1 cellular context compared by ENCODE assay signal in the genomic region with DNA sequence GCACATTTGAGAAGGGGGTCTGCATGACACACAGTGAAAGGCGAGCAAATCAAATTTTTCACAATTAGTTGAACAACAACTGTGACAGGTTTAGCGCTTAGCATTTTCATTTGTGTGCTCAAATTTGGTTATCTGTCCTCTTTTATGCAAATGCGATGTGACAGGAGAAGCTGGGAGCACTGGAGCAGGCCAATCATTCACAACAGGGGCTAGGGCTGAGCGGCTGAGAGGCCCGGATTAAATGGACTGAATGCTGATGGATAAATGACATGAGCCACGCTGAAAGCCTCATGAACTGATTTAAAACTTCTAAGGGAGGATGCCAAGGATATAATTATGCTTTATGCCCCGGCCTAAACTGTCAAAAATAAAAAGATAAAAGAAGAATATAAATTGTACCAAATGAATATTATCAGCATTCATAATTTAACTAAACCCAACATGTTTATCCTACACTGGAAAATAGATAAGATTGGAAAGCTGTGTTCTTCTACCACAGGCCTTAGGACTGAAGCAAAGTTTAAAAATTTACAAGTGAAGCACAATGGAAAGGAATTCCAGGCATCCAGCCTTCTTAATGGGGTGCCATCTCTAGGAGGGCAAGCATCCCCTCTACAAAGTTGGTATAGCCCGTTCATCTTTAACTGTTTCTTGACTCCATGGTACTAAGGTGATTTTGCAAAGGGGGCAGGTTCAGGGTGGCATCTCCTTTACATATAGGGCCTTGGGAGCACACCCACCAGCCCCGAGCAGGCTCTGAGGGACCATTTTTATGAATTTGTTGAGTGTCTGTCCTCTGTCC.
TF ChIP-seq lines count a peak whose summit lies in the region.

No MANE protein-coding gene starts in this region.

TF ChIP-seq in H1, 55 proteins besides CTCF, POLR2A, EP300 and RAD21:
- TF ChIP-seq CHD1 (IDR thresholded peaks at IDR 0.05; ENCODE audit: low read depth, low read length) (peak; percentile 81), E2F6 (IDR thresholded peaks at IDR 0.05) (no peak), JUND (IDR thresholded peaks at IDR 0.05; ENCODE audit: low read length) (peak; percentile 79), SP1 (IDR thresholded peaks at IDR 0.05; ENCODE audit: low read depth, low read length) (peak; percentile 78), SP4 (IDR thresholded peaks at IDR 0.05; ENCODE audit: low read length) (no peak), USF2 (IDR thresholded peaks at IDR 0.05; ENCODE audit: low read length) (no peak), TEAD4 (IDR thresholded peaks at IDR 0.05; ENCODE audit: low read depth, low read length) (peak; percentile 99), NRF1 (IDR thresholded peaks at IDR 0.05; ENCODE audit: low read depth, low read length) (no peak), NANOG (IDR thresholded peaks at IDR 0.05; ENCODE audit: insufficient read depth, low read depth, low read length, poor library complexity, severe bottlenecking) (peak; percentile 54), ASH2L (IDR thresholded peaks at IDR 0.05; ENCODE audit: low read length) (peak; percentile 20), GTF2F1 (IDR thresholded peaks at IDR 0.05; ENCODE audit: borderline replicate concordance, low read depth, low read length) (no peak), HDAC2 (IDR thresholded peaks at IDR 0.05; ENCODE audit: borderline replicate concordance in 1 of 2, low read depth in 2 of 2, low read length in 2 of 2) (no peak; a peak in 1 of 4 replicates), MAFK (IDR thresholded peaks at IDR 0.05; ENCODE audit: low read depth, low read length) (no peak), JUN (IDR thresholded peaks at IDR 0.05; ENCODE audit: low read depth, low read length) (no peak), ATF2 (IDR thresholded peaks at IDR 0.05; ENCODE audit: low read length) (0 out of 2 replicates have a peak, but pooled peaks have one; percentile 27), EGR1 (IDR thresholded peaks at IDR 0.05; ENCODE audit: borderline replicate concordance, low read depth, low read length) (no peak), SIX5 (IDR thresholded peaks at IDR 0.05; ENCODE audit: low read depth, low read length) (0 out of 2 replicates have a peak, but pooled peaks have one; percentile 9), CHD2 (IDR thresholded peaks at IDR 0.05; ENCODE audit: low read length) (peak; percentile 47; the same call in 1 of the 2 replicates), BRCA1 (IDR thresholded peaks at IDR 0.05; ENCODE audit: low read depth, low read length) (no peak), PHF8 (conservative IDR thresholded peaks at IDR 0.05; ENCODE audit: low read depth, low read length) (no peak), YY1 (IDR thresholded peaks at IDR 0.05; ENCODE audit: low read depth, low read length) (peak; percentile 79), TCF12 (IDR thresholded peaks at IDR 0.05; ENCODE audit: low read depth, low read length) (no peak)
- TF ChIP-seq, protein P1, sequence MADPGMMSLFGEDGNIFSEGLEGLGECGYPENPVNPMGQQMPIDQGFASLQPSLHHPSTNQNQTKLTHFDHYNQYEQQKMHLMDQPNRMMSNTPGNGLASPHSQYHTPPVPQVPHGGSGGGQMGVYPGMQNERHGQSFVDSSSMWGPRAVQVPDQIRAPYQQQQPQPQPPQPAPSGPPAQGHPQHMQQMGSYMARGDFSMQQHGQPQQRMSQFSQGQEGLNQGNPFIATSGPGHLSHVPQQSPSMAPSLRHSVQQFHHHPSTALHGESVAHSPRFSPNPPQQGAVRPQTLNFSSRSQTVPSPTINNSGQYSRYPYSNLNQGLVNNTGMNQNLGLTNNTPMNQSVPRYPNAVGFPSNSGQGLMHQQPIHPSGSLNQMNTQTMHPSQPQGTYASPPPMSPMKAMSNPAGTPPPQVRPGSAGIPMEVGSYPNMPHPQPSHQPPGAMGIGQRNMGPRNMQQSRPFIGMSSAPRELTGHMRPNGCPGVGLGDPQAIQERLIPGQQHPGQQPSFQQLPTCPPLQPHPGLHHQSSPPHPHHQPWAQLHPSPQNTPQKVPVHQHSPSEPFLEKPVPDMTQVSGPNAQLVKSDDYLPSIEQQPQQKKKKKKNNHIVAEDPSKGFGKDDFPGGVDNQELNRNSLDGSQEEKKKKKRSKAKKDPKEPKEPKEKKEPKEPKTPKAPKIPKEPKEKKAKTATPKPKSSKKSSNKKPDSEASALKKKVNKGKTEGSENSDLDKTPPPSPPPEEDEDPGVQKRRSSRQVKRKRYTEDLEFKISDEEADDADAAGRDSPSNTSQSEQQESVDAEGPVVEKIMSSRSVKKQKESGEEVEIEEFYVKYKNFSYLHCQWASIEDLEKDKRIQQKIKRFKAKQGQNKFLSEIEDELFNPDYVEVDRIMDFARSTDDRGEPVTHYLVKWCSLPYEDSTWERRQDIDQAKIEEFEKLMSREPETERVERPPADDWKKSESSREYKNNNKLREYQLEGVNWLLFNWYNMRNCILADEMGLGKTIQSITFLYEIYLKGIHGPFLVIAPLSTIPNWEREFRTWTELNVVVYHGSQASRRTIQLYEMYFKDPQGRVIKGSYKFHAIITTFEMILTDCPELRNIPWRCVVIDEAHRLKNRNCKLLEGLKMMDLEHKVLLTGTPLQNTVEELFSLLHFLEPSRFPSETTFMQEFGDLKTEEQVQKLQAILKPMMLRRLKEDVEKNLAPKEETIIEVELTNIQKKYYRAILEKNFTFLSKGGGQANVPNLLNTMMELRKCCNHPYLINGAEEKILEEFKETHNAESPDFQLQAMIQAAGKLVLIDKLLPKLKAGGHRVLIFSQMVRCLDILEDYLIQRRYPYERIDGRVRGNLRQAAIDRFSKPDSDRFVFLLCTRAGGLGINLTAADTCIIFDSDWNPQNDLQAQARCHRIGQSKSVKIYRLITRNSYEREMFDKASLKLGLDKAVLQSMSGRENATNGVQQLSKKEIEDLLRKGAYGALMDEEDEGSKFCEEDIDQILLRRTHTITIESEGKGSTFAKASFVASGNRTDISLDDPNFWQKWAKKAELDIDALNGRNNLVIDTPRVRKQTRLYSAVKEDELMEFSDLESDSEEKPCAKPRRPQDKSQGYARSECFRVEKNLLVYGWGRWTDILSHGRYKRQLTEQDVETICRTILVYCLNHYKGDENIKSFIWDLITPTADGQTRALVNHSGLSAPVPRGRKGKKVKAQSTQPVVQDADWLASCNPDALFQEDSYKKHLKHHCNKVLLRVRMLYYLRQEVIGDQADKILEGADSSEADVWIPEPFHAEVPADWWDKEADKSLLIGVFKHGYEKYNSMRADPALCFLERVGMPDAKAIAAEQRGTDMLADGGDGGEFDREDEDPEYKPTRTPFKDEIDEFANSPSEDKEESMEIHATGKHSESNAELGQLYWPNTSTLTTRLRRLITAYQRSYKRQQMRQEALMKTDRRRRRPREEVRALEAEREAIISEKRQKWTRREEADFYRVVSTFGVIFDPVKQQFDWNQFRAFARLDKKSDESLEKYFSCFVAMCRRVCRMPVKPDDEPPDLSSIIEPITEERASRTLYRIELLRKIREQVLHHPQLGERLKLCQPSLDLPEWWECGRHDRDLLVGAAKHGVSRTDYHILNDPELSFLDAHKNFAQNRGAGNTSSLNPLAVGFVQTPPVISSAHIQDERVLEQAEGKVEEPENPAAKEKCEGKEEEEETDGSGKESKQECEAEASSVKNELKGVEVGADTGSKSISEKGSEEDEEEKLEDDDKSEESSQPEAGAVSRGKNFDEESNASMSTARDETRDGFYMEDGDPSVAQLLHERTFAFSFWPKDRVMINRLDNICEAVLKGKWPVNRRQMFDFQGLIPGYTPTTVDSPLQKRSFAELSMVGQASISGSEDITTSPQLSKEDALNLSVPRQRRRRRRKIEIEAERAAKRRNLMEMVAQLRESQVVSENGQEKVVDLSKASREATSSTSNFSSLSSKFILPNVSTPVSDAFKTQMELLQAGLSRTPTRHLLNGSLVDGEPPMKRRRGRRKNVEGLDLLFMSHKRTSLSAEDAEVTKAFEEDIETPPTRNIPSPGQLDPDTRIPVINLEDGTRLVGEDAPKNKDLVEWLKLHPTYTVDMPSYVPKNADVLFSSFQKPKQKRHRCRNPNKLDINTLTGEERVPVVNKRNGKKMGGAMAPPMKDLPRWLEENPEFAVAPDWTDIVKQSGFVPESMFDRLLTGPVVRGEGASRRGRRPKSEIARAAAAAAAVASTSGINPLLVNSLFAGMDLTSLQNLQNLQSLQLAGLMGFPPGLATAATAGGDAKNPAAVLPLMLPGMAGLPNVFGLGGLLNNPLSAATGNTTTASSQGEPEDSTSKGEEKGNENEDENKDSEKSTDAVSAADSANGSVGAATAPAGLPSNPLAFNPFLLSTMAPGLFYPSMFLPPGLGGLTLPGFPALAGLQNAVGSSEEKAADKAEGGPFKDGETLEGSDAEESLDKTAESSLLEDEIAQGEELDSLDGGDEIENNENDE (IDR thresholded peaks at IDR 0.05; ENCODE audit: insufficient replicate concordance, low read length) = peak; percentile 92
